Comparison of ENCODE assay signal across 23 cellular contexts in the genomic region with DNA sequence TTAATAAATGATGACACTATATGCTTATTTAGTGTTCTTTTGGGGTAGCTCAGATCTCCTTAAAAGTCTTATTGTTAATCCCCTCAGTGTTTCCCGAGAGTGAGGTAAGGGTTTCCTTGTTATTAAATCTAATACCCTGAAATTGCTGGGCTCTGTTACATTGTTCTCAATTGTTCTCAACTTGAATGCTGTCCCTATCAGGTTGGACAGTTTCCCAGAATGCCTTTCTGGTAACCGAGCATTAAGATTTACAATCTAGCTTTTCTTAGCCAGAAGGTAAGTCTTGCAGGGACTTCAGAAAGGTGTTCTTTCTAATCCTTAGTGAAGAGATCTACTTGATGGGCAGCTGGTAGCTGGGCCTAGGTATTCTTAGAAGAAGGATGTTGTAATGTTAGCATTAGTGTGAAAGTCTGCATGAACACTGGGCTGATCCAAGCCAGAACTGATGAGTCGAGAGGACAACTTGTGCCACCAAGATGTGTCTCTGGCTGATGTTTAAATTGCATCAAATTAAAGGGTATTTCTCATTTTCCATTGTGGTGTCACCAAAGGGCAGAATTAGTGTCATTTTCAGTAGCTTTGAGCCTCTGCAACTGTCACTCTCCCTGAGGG.
DNase-seq lines count a peak whose midpoint lies in the region; ATAC-seq, FAIRE-seq and TF ChIP-seq lines count a peak whose summit lies in the region.
"Had no signal": no experiment of that assay in that cellular context is flagged by ENCODE, and none has a peak within 500 bp of the region (broad histone marks: within the 10 kb centered on the region; RNA-seq: fewer than 3 reads in every experiment).

No MANE protein-coding gene starts in this region.

- no peak for DNase-seq in stimulated activated naive CD8-positive, alpha-beta T cell treated with anti-CD3 and anti-CD28 coated beads, Interleukin-15, Interleukin-2, amounts not matched to agents 100 U/mL and 50 U/mL, for 24 hours
- DNase-seq in fibroblast of the aortic adventitia (ENCODE audit: low read depth) (peak; percentile 46), testis (peak; percentile 24), retina (no peak), hippocampal formation (lab: John Stamatoyannopoulos, UW) (no peak), H54 (ENCODE audit: insufficient read length, low spot score) (no peak)
- DNase-seq: BE2C; CD4-positive, CD25-positive, alpha-beta regulatory T cell; COR-L47; H9; IMR-90; NCI-H1417 treated with DMSO at 0.1 percent for 48 hours; NCI-H187 treated with DMSO at 0.1 percent for 48 hours; NCI-H2171; NCI-H446 treated with DMSO at 0.1 percent for 48 hours; NK-92 treated with Interleukin-12 subunit alpha and Interleukin-12 subunit beta, amount 100 ng/mL, for 24 hours had no signal

- H3K27me3 Mint-ChIP-seq in stimulated activated naive CD8-positive, alpha-beta T cell treated with anti-CD3 and anti-CD28 coated beads, Interleukin-15, Interleukin-2, amounts not matched to agents 100 ng/mL and 50 ng/mL, for 24 hours = no peaks in the 10 kb centered on the region
- no peaks in the 10 kb centered on the region for H3K27me3 Mint-ChIP-seq in activated T-helper 17 cell treated with anti-CD3 and anti-CD28 coated beads, Interleukin-2, amount 50 U/mL, for 72 hours
- H3K27me3 Mint-ChIP-seq: CD4-positive, CD25-positive, alpha-beta regulatory T cell had no signal

- intact Hi-C loops in testis (cut with DNase I; ENCODE audit: low total_unique reads) = no loop called here

- H3K36me3 ChIP-seq in testis (ENCODE audit: low read depth, missing control alignments) = no peaks in the 10 kb centered on the region

- TF ChIP-seq CTCF in fibroblast of the aortic adventitia (IDR thresholded peaks at IDR 0.05; ENCODE audit: insufficient read depth, low read length) (no peak), testis (IDR thresholded peaks at IDR 0.05) (no peak)

- H3K9me3 ChIP-seq in testis = no peaks in the 10 kb centered on the region
- H3K9me3 ChIP-seq: BE2C had no signal

- H3K9me3 Mint-ChIP-seq in stimulated activated naive CD8-positive, alpha-beta T cell treated with anti-CD3 and anti-CD28 coated beads, Interleukin-15, Interleukin-2, amounts not matched to agents 100 ng/mL and 50 ng/mL, for 24 hours = no peaks in the 10 kb centered on the region
- H3K9me3 Mint-ChIP-seq in activated T-helper 17 cell treated with anti-CD3 and anti-CD28 coated beads, Interleukin-2, amount 50 U/mL, for 72 hours = no peaks in the 10 kb centered on the region
- H3K9me3 Mint-ChIP-seq: CD4-positive, CD25-positive, alpha-beta regulatory T cell; H9 had no signal

- FAIRE-seq in H54 (lab: Jason Lieb, UNC) = no peak
- FAIRE-seq: G401.6, RCC 7860 had no signal

- WGBS in testis, 2 donors = 57 to 74% methylated on average over 3 of the region's 3 CpGs

- H3K27ac ChIP-seq in testis = peak overlapping the region in 1 of 2 donors; percentile 41
- H3K27ac ChIP-seq: HL-60, SK-N-MC had no signal

- peaks cover 8% of the 10 kb centered on the region for H3K4me1 ChIP-seq in testis

- H3K36me3 Mint-ChIP-seq in stimulated activated naive CD8-positive, alpha-beta T cell treated with anti-CD3 and anti-CD28 coated beads, Interleukin-15, Interleukin-2, amounts not matched to agents 100 ng/mL and 50 ng/mL, for 24 hours (ENCODE audit: low read depth) = peaks cover 71% of the 10 kb centered on the region
- peaks cover 97% of the 10 kb centered on the region for H3K36me3 Mint-ChIP-seq in activated T-helper 17 cell treated with anti-CD3 and anti-CD28 coated beads, Interleukin-2, amount 50 U/mL, for 72 hours (ENCODE audit: low read depth)

- H3K4me3 ChIP-seq in fibroblast of the aortic adventitia (ENCODE audit: low read depth, low read length) (no peak overlapping the region), testis (no peak overlapping the region)
- H3K4me3 ChIP-seq: SK-N-MC had no signal

- H3K4me3 Mint-ChIP-seq in stimulated activated naive CD8-positive, alpha-beta T cell treated with anti-CD3 and anti-CD28 coated beads, Interleukin-15, Interleukin-2, amounts not matched to agents 100 ng/mL and 50 ng/mL, for 24 hours = no peak overlapping the region
- no peak overlapping the region for H3K4me3 Mint-ChIP-seq in activated T-helper 17 cell treated with anti-CD3 and anti-CD28 coated beads, Interleukin-2, amount 50 U/mL, for 72 hours
- H3K4me3 Mint-ChIP-seq: CD4-positive, CD25-positive, alpha-beta regulatory T cell; H9 had no signal

- peaks cover 58% of the 10 kb centered on the region for H3K4me1 Mint-ChIP-seq in stimulated activated naive CD8-positive, alpha-beta T cell treated with anti-CD3 and anti-CD28 coated beads, Interleukin-15, Interleukin-2, amounts not matched to agents 100 ng/mL and 50 ng/mL, for 24 hours (ENCODE audit: low read depth)
- peaks cover 37% of the 10 kb centered on the region for H3K4me1 Mint-ChIP-seq in activated T-helper 17 cell treated with anti-CD3 and anti-CD28 coated beads, Interleukin-2, amount 50 U/mL, for 72 hours

- TF ChIP-seq POLR2A in testis (IDR thresholded peaks at IDR 0.05) (no peak), H54 (IDR thresholded peaks at IDR 0.05; ENCODE audit: low read depth, low read length) (no peak)

- peak overlapping the region; percentile 31 for H3K27ac Mint-ChIP-seq in stimulated activated naive CD8-positive, alpha-beta T cell treated with anti-CD3 and anti-CD28 coated beads, Interleukin-15, Interleukin-2, amounts not matched to agents 100 ng/mL and 50 ng/mL, for 24 hours
- peak overlapping the region; percentile 49 for H3K27ac Mint-ChIP-seq in activated T-helper 17 cell treated with anti-CD3 and anti-CD28 coated beads, Interleukin-2, amount 50 U/mL, for 72 hours
- H3K27ac Mint-ChIP-seq: CD4-positive, CD25-positive, alpha-beta regulatory T cell had no signal

- no peaks in the 10 kb centered on the region for H3K27me3 ChIP-seq in testis
- H3K27me3 ChIP-seq: BE2C had no signal

- ATAC-seq in stimulated activated naive CD8-positive, alpha-beta T cell treated with anti-CD3 and anti-CD28 coated beads, Interleukin-15, Interleukin-2, amounts not matched to agents 100 U/mL and 50 U/mL, for 24 hours = no peak
- no peak for ATAC-seq in activated T-helper 17 cell treated with anti-CD3 and anti-CD28 coated beads, Interleukin-2, amount 50 U/mL, for 72 hours (replicated peaks)
- ATAC-seq: Right ventricle myocardium inferior had no signal

Comparison
In these comparisons a context has a peak if more than half of its experiments do, and no peak if none do; other contexts are left out.
1. DNase-seq: peak in fibroblast of the aortic adventitia (single experiment) and testis (single experiment); none in stimulated activated naive CD8-positive, alpha-beta T cell treated with anti-CD3 and anti-CD28 coated beads, Interleukin-15, Interleukin-2, amounts not matched to agents 100 U/mL and 50 U/mL, for 24 hours (single experiment), retina (single experiment), hippocampal formation (0 of 2) and H54 (single experiment).